In the genomic region with DNA sequence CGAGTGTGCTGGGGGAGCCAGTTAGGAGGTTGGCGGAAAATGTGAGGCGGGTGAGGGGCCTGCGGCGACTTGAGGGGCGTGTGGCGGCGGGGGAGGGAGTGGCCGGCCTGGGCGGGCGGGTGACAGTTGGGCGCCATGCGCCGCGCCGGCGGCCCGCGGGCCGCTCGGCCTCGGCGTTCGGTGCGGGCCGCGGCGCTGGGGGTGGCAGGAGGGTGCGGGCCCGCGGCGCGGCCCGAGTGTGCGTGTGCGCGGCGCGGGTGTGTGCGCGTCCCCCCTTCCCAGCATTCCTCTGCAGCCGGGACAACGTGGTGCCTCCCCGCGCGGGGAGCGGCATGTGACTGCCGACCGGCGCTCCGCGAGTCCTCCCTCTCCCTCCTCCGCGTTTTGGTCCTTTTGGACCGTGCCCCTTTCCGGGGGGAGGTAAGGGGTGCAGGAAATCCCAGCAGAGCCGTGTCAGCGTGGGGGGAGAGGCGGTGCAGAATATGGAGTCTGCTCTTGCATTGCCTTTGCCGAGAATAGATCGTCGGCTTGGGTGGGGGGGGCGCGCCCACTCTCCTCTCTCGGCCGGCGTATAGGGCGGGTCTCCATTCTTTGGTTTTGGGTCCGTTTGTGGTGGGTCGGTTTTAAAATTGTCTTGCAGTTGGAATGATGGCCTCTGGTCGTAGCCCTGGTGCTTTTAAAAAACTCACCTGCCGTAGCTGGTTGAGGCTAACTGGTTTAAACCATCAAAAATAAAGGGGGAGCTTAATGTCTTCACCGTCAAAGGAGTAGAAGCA, we compare ENCODE assay signal across 8 cellular contexts. TPM values are rescaled to one million over a fixed set of nuclear protein-coding genes. Genes with fewer than 3 reads are reported as not detected.
A peak's percentile ranks its signal among the peaks of the same experiment; 100 is the strongest.
DNase-seq lines count a peak whose midpoint lies in the region; ATAC-seq and TF ChIP-seq lines count a peak whose summit lies in the region.

No MANE protein-coding gene starts in this region.

- no peak for TF ChIP-seq CTCF in cardiac fibroblast (IDR thresholded peaks at IDR 0.05; ENCODE audit: low read depth, low read length)

- peak overlapping the region; percentile 89 to 96 for H3K4me3 ChIP-seq in cardiac fibroblast (replicated peaks in 1 of 2; ENCODE audit: low read depth in 2 of 2, low read length in 2 of 2)

- ATAC-seq in HG03442 (IDR thresholded peaks at IDR 0.05; ENCODE audit: unreplicated experiment): no peak
- no peak for ATAC-seq in HG03342 (IDR thresholded peaks at IDR 0.05; ENCODE audit: unreplicated experiment)

- DNase-seq in Ammon's horn (ENCODE audit: low spot score): peak; percentile 85
- DNase-seq in HT1080 (ENCODE audit: low read depth): peak; percentile 38
- peak; percentile 15 for DNase-seq in activated CD4-positive, CD25-positive, alpha-beta regulatory T cell treated with anti-CD3 and anti-CD28 coated beads, Interleukin-2, amount 50 U/mL, for 16 hours (ENCODE audit: low read depth, low spot score)
- peak; percentile 37 to 53 for DNase-seq in cardiac fibroblast (ENCODE audit: low read depth in 2 of 2)
- DNase-seq in islet precursor cell: peak; percentile 66
- DNase-seq in stimulated activated CD4-positive, alpha-beta T cell treated with anti-CD3 and anti-CD28 coated beads, Interleukin-12 subunit alpha, Interleukin-12 subunit beta, amount 100 ng/mL, for 48 hours (ENCODE audit: low read depth in 2 of 3, low spot score in 1 of 3): peak in 2 of 3 donors; percentile 34 to 38

RNA-seq across cellular contexts. Expression of a gene that starts 1.9 kb away (rescaled TPM):
- total RNA-seq in HT1080 (2014; rRNA removed; shearing (Covaris generic)): 60.2 and 79.1 TPM in 2 replicates
- polyA plus RNA-seq in HT1080 (2015; cell fraction: cytosol; rRNA removed): 71.4 and 76.4 TPM in 2 replicates
- 120 TPM in 2 replicates for polyA plus RNA-seq in HT1080 (2015; cell fraction: nucleus; rRNA removed)

Comparison
In these comparisons a context has a peak if more than half of its experiments do, and no peak if none do; other contexts are left out.
1. DNase-seq: peak in every context shown above with its lines; median percentile 85 in Ammon's horn; 66 in islet precursor cell; 45 in cardiac fibroblast; 38 in HT1080; 36 in stimulated activated CD4-positive, alpha-beta T cell treated with anti-CD3 and anti-CD28 coated beads, Interleukin-12 subunit alpha, Interleukin-12 subunit beta, amount 100 ng/mL, for 48 hours; 15 in activated CD4-positive, CD25-positive, alpha-beta regulatory T cell treated with anti-CD3 and anti-CD28 coated beads, Interleukin-2, amount 50 U/mL, for 16 hours.